20 cellular contexts compared by ENCODE assay signal in genomic region chr16:78608305-78608776, GRCh38.
DNase-seq lines count a peak whose midpoint lies in the region; ATAC-seq and TF ChIP-seq lines count a peak whose summit lies in the region.
"Had no signal": no experiment of that assay in that cellular context is flagged by ENCODE, and none has a peak within 500 bp of the region (broad histone marks: within the 10 kb centered on the region; RNA-seq: fewer than 3 reads in every experiment).

No MANE protein-coding gene starts in this region.

- intact Hi-C loops in Caco-2 (cut with micrococcal nuclease; ENCODE audit: unreplicated experiment) (no loop called here), esophagus muscularis mucosa (cut with DNase I) (no loop called here)

- H3K9me3 Mint-ChIP-seq in Caco-2 (ENCODE audit: unreplicated experiment), result peaks cover 10% of the 10 kb centered on the region

- H3K27me3 ChIP-seq in Caco-2 (replicated peaks; ENCODE audit: control insufficient read depth, insufficient read depth, low read length), result no peaks in the 10 kb centered on the region
- no peaks in the 10 kb centered on the region for H3K27me3 ChIP-seq in esophagus muscularis mucosa
- H3K27me3 ChIP-seq in liver (ENCODE audit: control insufficient read depth in 4 of 4, insufficient read depth in 4 of 4, low read length in 3 of 4), result no peaks in the 10 kb centered on the region
- no peaks in the 10 kb centered on the region for H3K27me3 ChIP-seq in rectal smooth muscle tissue (ENCODE audit: control insufficient read depth, insufficient read depth, low read length)
- H3K27me3 ChIP-seq: tibial artery had no signal

- TF ChIP-seq CTCF in Caco-2 (IDR thresholded peaks at IDR 0.05; ENCODE audit: insufficient read depth in 1 of 2, low read depth in 1 of 2, low read length in 1 of 2, severe bottlenecking in 1 of 2, unreplicated experiment in 1 of 2), result no peak
- no peak for TF ChIP-seq CTCF in esophagus muscularis mucosa (IDR thresholded peaks at IDR 0.05)
- no peak for TF ChIP-seq CTCF in liver (IDR thresholded peaks at IDR 0.05; ENCODE audit: low read depth, low read length, missing input control)

- H3K4me3 ChIP-seq in Caco-2 (ENCODE audit: low read depth, low read length) (no peak overlapping the region), esophagus muscularis mucosa (peak overlapping the region; percentile 38 to 46 (median 40)), liver (ENCODE audit: low read depth in 1 of 3, low read length in 3 of 3) (peak overlapping the region in 1 of 3 donors; percentile 3), rectal smooth muscle tissue (ENCODE audit: low read length) (peak overlapping the region; percentile 47)
- H3K4me3 ChIP-seq: A549, K562, mucosa of descending colon, tibial artery had no signal

- H3K9me3 ChIP-seq in Caco-2, result no peaks in the 10 kb centered on the region
- no peaks in the 10 kb centered on the region for H3K9me3 ChIP-seq in esophagus muscularis mucosa
- H3K9me3 ChIP-seq in liver (ENCODE audit: control insufficient read depth in 4 of 4, low read length in 3 of 4), result no peaks in the 10 kb centered on the region
- H3K9me3 ChIP-seq: A549, mucosa of descending colon, tibial artery had no signal

- peak overlapping the region; percentile 35 for H3K27ac Mint-ChIP-seq in Caco-2 (ENCODE audit: unreplicated experiment)

- H3K36me3 Mint-ChIP-seq in Caco-2 (ENCODE audit: insufficient read depth, unreplicated experiment), result no peaks in the 10 kb centered on the region

- TF ChIP-seq EP300 in esophagus muscularis mucosa (IDR thresholded peaks at IDR 0.05), result no peak

- H3K36me3 ChIP-seq in Caco-2 (ENCODE audit: control insufficient read depth, insufficient read depth, low read length) (no peaks in the 10 kb centered on the region), esophagus muscularis mucosa (no peaks in the 10 kb centered on the region), liver (ENCODE audit: control insufficient read depth in 4 of 4, insufficient read depth in 3 of 4, low read depth in 1 of 4, low read length in 3 of 4) (no peaks in the 10 kb centered on the region), rectal smooth muscle tissue (ENCODE audit: control insufficient read depth, insufficient read depth, low read length) (no peaks in the 10 kb centered on the region)
- H3K36me3 ChIP-seq: tibial artery had no signal

- BruUV-seq in Caco-2 (replicated peaks; lab: Mats Ljungman, UMichigan), result no TSS peak

- no peak for TF ChIP-seq RAD21 in liver (IDR thresholded peaks at IDR 0.05)

- WGBS in esophagus muscularis mucosa, result 40% methylated on average over 6 of the region's 9 CpGs
- 75% methylated on average over 9 of the region's 9 CpGs for WGBS in liver

- no peak for ATAC-seq in HG03342 (IDR thresholded peaks at IDR 0.05; ENCODE audit: unreplicated experiment)
- ATAC-seq: K562 had no signal

- H3K4me1 Mint-ChIP-seq in Caco-2 (ENCODE audit: low read depth, unreplicated experiment), result peaks cover 15% of the 10 kb centered on the region

- no peak for DNase-seq in Caco-2
- DNase-seq in esophagus muscularis mucosa (ENCODE audit: extremely low spot score), result no peak
- no peak for DNase-seq in activated CD4-positive, CD25-positive, alpha-beta regulatory T cell treated with anti-CD3 and anti-CD28 coated beads, Interleukin-2, amount 50 U/mL, for 72 hours
- no peak for DNase-seq in effector CD4-positive, alpha-beta T cell
- no peak for DNase-seq in HK-2 (ENCODE audit: unreplicated experiment)
- DNase-seq: activated CD4-positive, alpha-beta T cell treated with anti-CD3 and anti-CD28 coated beads for 4 hours; activated naive CD4-positive, alpha-beta T cell treated with anti-CD3 and anti-CD28 coated beads, Interleukin-2, amount 50 U/mL, for 16 hours; effector memory CD4-positive, alpha-beta T cell; NCI-H1048; SIG-M5; tibial artery had no signal

- peak overlapping the region; percentile 42 to 62 (median 50) for H3K27ac ChIP-seq in esophagus muscularis mucosa (replicated peaks in 1 of 4)
- no peak overlapping the region for H3K27ac ChIP-seq in liver (ENCODE audit: low read depth in 1 of 2, low read length in 2 of 2)
- peak overlapping the region; percentile 38 for H3K27ac ChIP-seq in rectal smooth muscle tissue (ENCODE audit: low read depth, low read length)
- H3K27ac ChIP-seq: A549, C4-2B, HL-60, tibial artery had no signal

- POLR2A ChIA-PET in Caco-2 (lab: Charles Lee), result no interaction called here

- peaks cover 4% of the 10 kb centered on the region for H3K27me3 Mint-ChIP-seq in Caco-2 (ENCODE audit: insufficient read depth, unreplicated experiment)
- H3K27me3 Mint-ChIP-seq: progenitor cell of endocrine pancreas had no signal

- H3K4me3 Mint-ChIP-seq in Caco-2 (ENCODE audit: unreplicated experiment), result no peak overlapping the region

- TF ChIP-seq POLR2A in esophagus muscularis mucosa (IDR thresholded peaks at IDR 0.05; ENCODE audit: low read depth), result no peak

- CTCF ChIA-PET in Caco-2 (lab: Charles Lee), result no interaction called here

- H3K9ac ChIP-seq in liver (ENCODE audit: low read depth in 1 of 2, low read length in 2 of 2), result no peak overlapping the region
- no peak overlapping the region for H3K9ac ChIP-seq in rectal smooth muscle tissue (ENCODE audit: low read length)

- peaks cover 3% of the 10 kb centered on the region; the same call in 1 of the 2 replicates for H3K4me1 ChIP-seq in Caco-2
- H3K4me1 ChIP-seq in esophagus muscularis mucosa, result peaks cover 0 to 37% (median 26%) of the 10 kb centered on the region in 4 donors
- peaks cover 0 to 8% (median 3%) of the 10 kb centered on the region in 4 donors for H3K4me1 ChIP-seq in liver (ENCODE audit: control insufficient read depth in 4 of 4, insufficient read depth in 4 of 4, low read length in 3 of 4)
- peaks cover 12% of the 10 kb centered on the region for H3K4me1 ChIP-seq in rectal smooth muscle tissue (ENCODE audit: control insufficient read depth, insufficient read depth, low read length)
- H3K4me1 ChIP-seq: A549, tibial artery had no signal

TF ChIP-seq in liver, 16 proteins besides CTCF, POLR2A, EP300 and RAD21:
- no peak for TF ChIP-seq SP1 (IDR thresholded peaks at IDR 0.05)
- TF ChIP-seq HNF4A (conservative IDR thresholded peaks at IDR 0.05), result no peak
- TF ChIP-seq HNF4G (IDR thresholded peaks at IDR 0.05), result no peak
- peak; percentile 49 for TF ChIP-seq NR2F2 (IDR thresholded peaks at IDR 0.05)
- TF ChIP-seq MAX (IDR thresholded peaks at IDR 0.05), result no peak
- no peak for TF ChIP-seq YY1 (IDR thresholded peaks at IDR 0.05)
TF ChIP-seq in liver: peak in this region for 1.

Comparison
In these comparisons a context has a peak if more than half of its experiments do, and no peak if none do; other contexts are left out.
1. H3K27ac ChIP-seq: peak in esophagus muscularis mucosa (4 of 4) and rectal smooth muscle tissue (single experiment); none in liver (0 of 2).